ENCODE assay signal across 26 cellular contexts in the genomic region with DNA sequence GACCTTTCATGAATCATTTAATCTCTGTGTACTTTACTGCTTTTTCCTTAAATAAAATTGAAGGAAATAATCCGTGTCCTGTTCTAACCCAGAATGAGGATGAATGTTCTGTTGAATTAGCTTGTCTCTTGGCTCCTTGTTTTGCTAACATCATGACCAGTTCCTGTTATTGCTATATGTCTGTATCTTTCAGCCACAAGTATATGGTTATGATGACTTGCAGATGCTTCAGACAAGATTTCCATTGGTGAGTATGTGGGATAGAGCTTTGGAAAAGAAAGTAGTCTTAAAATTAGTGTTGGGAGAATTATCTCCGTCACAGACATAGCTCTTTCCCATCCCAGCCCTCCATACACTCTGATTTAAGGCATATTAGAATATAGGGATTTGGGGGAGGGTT. TPM values are rescaled to one million over a fixed set of nuclear protein-coding genes. Genes with fewer than 3 reads are reported as not detected.
DNase-seq lines count a peak whose midpoint lies in the region; ATAC-seq and TF ChIP-seq lines count a peak whose summit lies in the region.
"Had no signal": no experiment of that assay in that cellular context is flagged by ENCODE, and none has a peak within 500 bp of the region (broad histone marks: within the 10 kb centered on the region; RNA-seq: fewer than 3 reads in every experiment).

No MANE protein-coding gene starts in this region.

- H3K9ac ChIP-seq in MM.1S (ENCODE audit: low read length), result no peak overlapping the region

- peaks cover 23 to 40% of the 10 kb centered on the region in 2 donors for H3K36me3 Mint-ChIP-seq in activated T-cell treated with anti-CD3 and anti-CD28 coated beads, Interleukin-2, amount 50 U/mL, for 72 hours (ENCODE audit: insufficient read depth in 2 of 2)
- H3K36me3 Mint-ChIP-seq in WTC11, result peaks cover 96% of the 10 kb centered on the region
- peaks cover 100% of the 10 kb centered on the region for H3K36me3 Mint-ChIP-seq in stimulated activated effector memory CD8-positive, alpha-beta T cell treated with anti-CD3 and anti-CD28 coated beads, Interleukin-12 subunit alpha, Interleukin-12 subunit beta, amount 100 ng/mL, for 72 hours

- no peak for DNase-seq in activated T-cell treated with anti-CD3 and anti-CD28 coated beads, Interleukin-2, amount 50 U/mL, for 72 hours
- no peak for DNase-seq in activated T-cell treated with anti-CD3 and anti-CD28 coated beads for 4 hours
- DNase-seq in MM.1S, result peak; percentile 3
- no peak for DNase-seq in WTC11 (ENCODE audit: low spot score)
- DNase-seq in stimulated activated effector memory CD8-positive, alpha-beta T cell treated with anti-CD3 and anti-CD28 coated beads, Interleukin-12 subunit alpha, Interleukin-12 subunit beta, amount 100 ng/mL, for 72 hours (ENCODE audit: low spot score in 2 of 2), result no peak
- DNase-seq in mesenteric fat pad (ENCODE audit: low spot score), result no peak
- DNase-seq: BE2C, Calu3, DND-41, Karpas-422, NCI-H1092 treated with DMSO at 0.1 percent for 48 hours, NCI-H1436, NCI-H187, NCI-H2081 treated with DMSO at 0.1 percent for 48 hours, NCI-H2171, NCI-H226, NCI-H510A, NCI-H69, Right ventricle myocardium superior, RPMI8226 had no signal

- peaks cover 44% of the 10 kb centered on the region; the same call in 1 of the 2 replicates for H3K79me2 ChIP-seq in MM.1S (ENCODE audit: low read length)

- POLR2A ChIA-PET in WTC11 (lab: Charles Lee), result interaction anchor here (0.6 kb wide), 1 partner anchor 137 kb away, joined by 3 read pairs; no protein-coding TSS in a partner anchor

- H4K20me1 ChIP-seq in MM.1S (ENCODE audit: insufficient read depth, low read length), result 0 out of 2 replicates have a peak, but pooled peaks cover 8% of the 10 kb centered on the region

- no peaks in the 10 kb centered on the region for H3K27me3 ChIP-seq in MM.1S (replicated peaks; ENCODE audit: insufficient read depth, low read length)
- H3K27me3 ChIP-seq: BE2C, SJSA1 had no signal

- TF ChIP-seq CTCF in MM.1S (IDR thresholded peaks at IDR 0.05; ENCODE audit: low read length) (no peak), WTC11 (IDR thresholded peaks at IDR 0.05) (no peak)

- H3K4me3 Mint-ChIP-seq in activated T-cell treated with anti-CD3 and anti-CD28 coated beads, Interleukin-2, amount 50 U/mL, for 72 hours, result no peak overlapping the region
- H3K4me3 Mint-ChIP-seq in WTC11, result no peak overlapping the region
- H3K4me3 Mint-ChIP-seq in stimulated activated effector memory CD8-positive, alpha-beta T cell treated with anti-CD3 and anti-CD28 coated beads, Interleukin-12 subunit alpha, Interleukin-12 subunit beta, amount 100 ng/mL, for 72 hours, result no peak overlapping the region
- H3K4me3 Mint-ChIP-seq: CD14-positive monocyte had no signal

- no peak overlapping the region for H3K4me2 ChIP-seq in MM.1S (ENCODE audit: low read depth, low read length)

- peaks cover 16% of the 10 kb centered on the region for H3K4me1 Mint-ChIP-seq in activated T-cell treated with anti-CD3 and anti-CD28 coated beads, Interleukin-2, amount 50 U/mL, for 72 hours (ENCODE audit: low read depth)
- no peaks in the 10 kb centered on the region for H3K4me1 Mint-ChIP-seq in WTC11
- H3K4me1 Mint-ChIP-seq in stimulated activated effector memory CD8-positive, alpha-beta T cell treated with anti-CD3 and anti-CD28 coated beads, Interleukin-12 subunit alpha, Interleukin-12 subunit beta, amount 100 ng/mL, for 72 hours, result peaks cover 9% of the 10 kb centered on the region
- H3K4me1 Mint-ChIP-seq: CD14-positive monocyte had no signal

- H3K9me3 Mint-ChIP-seq in activated T-cell treated with anti-CD3 and anti-CD28 coated beads, Interleukin-2, amount 50 U/mL, for 72 hours, result no peaks in the 10 kb centered on the region
- no peaks in the 10 kb centered on the region for H3K9me3 Mint-ChIP-seq in WTC11
- H3K9me3 Mint-ChIP-seq in stimulated activated effector memory CD8-positive, alpha-beta T cell treated with anti-CD3 and anti-CD28 coated beads, Interleukin-12 subunit alpha, Interleukin-12 subunit beta, amount 100 ng/mL, for 72 hours, result no peaks in the 10 kb centered on the region
- H3K9me3 Mint-ChIP-seq: CD14-positive monocyte had no signal

- H3K36me3 ChIP-seq in MM.1S (replicated peaks; ENCODE audit: insufficient read depth, low read length), result peaks cover 70% of the 10 kb centered on the region

- no peaks in the 10 kb centered on the region for H3K27me3 Mint-ChIP-seq in activated T-cell treated with anti-CD3 and anti-CD28 coated beads, Interleukin-2, amount 50 U/mL, for 72 hours (ENCODE audit: low read depth)
- H3K27me3 Mint-ChIP-seq in WTC11 (ENCODE audit: low read depth), result no peaks in the 10 kb centered on the region

- H3K27ac ChIP-seq in MM.1S (ENCODE audit: low read length), result no peak overlapping the region
- H3K27ac ChIP-seq: SJSA1 had no signal

- no peaks in the 10 kb centered on the region for H3K9me2 ChIP-seq in MM.1S (replicated peaks; ENCODE audit: insufficient read depth, low read length)

- no peak for ATAC-seq in activated T-cell treated with anti-CD3 and anti-CD28 coated beads, Interleukin-2, amount 50 U/mL, for 72 hours (replicated peaks in 1 of 2)
- no peak for ATAC-seq in WTC11
- no peak for ATAC-seq in stimulated activated effector memory CD8-positive, alpha-beta T cell treated with anti-CD3 and anti-CD28 coated beads, Interleukin-12 subunit alpha, Interleukin-12 subunit beta, amount 100 ng/mL, for 72 hours
- ATAC-seq in GM21526 (IDR thresholded peaks at IDR 0.05; ENCODE audit: low FRiP score, unreplicated experiment), result no peak
- ATAC-seq: HCT116 had no signal

- H3K4me3 ChIP-seq in MM.1S (ENCODE audit: low read length), result no peak overlapping the region
- H3K4me3 ChIP-seq: SJSA1 had no signal

- H2AFZ ChIP-seq in MM.1S (ENCODE audit: low read length), result no peak overlapping the region

- peak overlapping the region; percentile 82 for H3K27ac Mint-ChIP-seq in activated T-cell treated with anti-CD3 and anti-CD28 coated beads, Interleukin-2, amount 50 U/mL, for 72 hours
- H3K27ac Mint-ChIP-seq in WTC11, result peak overlapping the region; percentile 52; the same call in 1 of the 2 replicates
- peak overlapping the region; percentile 45 for H3K27ac Mint-ChIP-seq in stimulated activated effector memory CD8-positive, alpha-beta T cell treated with anti-CD3 and anti-CD28 coated beads, Interleukin-12 subunit alpha, Interleukin-12 subunit beta, amount 100 ng/mL, for 72 hours

- H3K4me1 ChIP-seq in MM.1S (ENCODE audit: low read length), result no peaks in the 10 kb centered on the region
- H3K4me1 ChIP-seq: BE2C, SJSA1 had no signal

- 0 out of 2 replicates have a peak, but pooled peaks cover 6% of the 10 kb centered on the region for H3F3A ChIP-seq in MM.1S (ENCODE audit: insufficient read depth, low read length)

- no peaks in the 10 kb centered on the region for H3K9me3 ChIP-seq in MM.1S (replicated peaks; ENCODE audit: insufficient read depth, low read length)
- H3K9me3 ChIP-seq: BE2C, SJSA1 had no signal

- CTCF ChIA-PET in WTC11 (lab: Charles Lee), result interaction anchor here (0.8 to 1.0 kb wide), 3 partner anchors 59 to 76 kb away, joined by 3 to 4 read pairs (median 3); no protein-coding TSS in a partner anchor

TF ChIP-seq in WTC11, 78 proteins besides CTCF, POLR2A, EP300 and RAD21 (continues in another document):
- TF ChIP-seq ZNF671 (CRISPR knock-in tag; IDR thresholded peaks at IDR 0.05) (no peak), NR3C1 (CRISPR knock-in tag; conservative IDR thresholded peaks at IDR 0.05; ENCODE audit: low read depth) (no peak), GRHL2 (CRISPR knock-in tag; IDR thresholded peaks at IDR 0.05; ENCODE audit: insufficient replicate concordance, severe bottlenecking) (no peak), ETV6 (CRISPR knock-in tag; IDR thresholded peaks at IDR 0.05) (no peak)
- TF ChIP-seq, protein P1, sequence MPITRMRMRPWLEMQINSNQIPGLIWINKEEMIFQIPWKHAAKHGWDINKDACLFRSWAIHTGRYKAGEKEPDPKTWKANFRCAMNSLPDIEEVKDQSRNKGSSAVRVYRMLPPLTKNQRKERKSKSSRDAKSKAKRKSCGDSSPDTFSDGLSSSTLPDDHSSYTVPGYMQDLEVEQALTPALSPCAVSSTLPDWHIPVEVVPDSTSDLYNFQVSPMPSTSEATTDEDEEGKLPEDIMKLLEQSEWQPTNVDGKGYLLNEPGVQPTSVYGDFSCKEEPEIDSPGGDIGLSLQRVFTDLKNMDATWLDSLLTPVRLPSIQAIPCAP (CRISPR knock-in tag; IDR thresholded peaks at IDR 0.05), result no peak

RNA-seq across cellular contexts. Expression of a gene that starts 13.6 kb away (rescaled TPM):
- 100 to 1,000 TPM; 306 to 310 TPM for total RNA-seq in activated T-cell treated with anti-CD3 and anti-CD28 coated beads, Interleukin-2, amount 50 U/mL, for 72 hours
- 63.4 to 69.2 TPM (median 65.8 TPM) in 3 replicates for total RNA-seq in WTC11 (2021)
- total RNA-seq in mesenteric fat pad, result 81.6 TPM

RNA-seq across cellular contexts. Expression of a gene that starts 38.0 kb away (rescaled TPM):
- total RNA-seq in activated T-cell treated with anti-CD3 and anti-CD28 coated beads, Interleukin-2, amount 50 U/mL, for 72 hours, result 100 to 1,000 TPM; 166 to 171 TPM
- total RNA-seq in WTC11 (2021) (201 to 205 TPM (median 203 TPM) in 3 replicates), mesenteric fat pad (143 TPM)

RNA-seq across cellular contexts. Expression of a gene that starts 52.7 kb away (rescaled TPM):
- total RNA-seq in activated T-cell treated with anti-CD3 and anti-CD28 coated beads, Interleukin-2, amount 50 U/mL, for 72 hours, result not detected
- total RNA-seq in WTC11 (2021) (not detected in 3 replicates), mesenteric fat pad (not detected)
- total RNA-seq: Calu3, H4, HT-29, Right ventricle myocardium superior, SJSA1 had no signal
